In genomic region chr18:48410095-48410920, GRCh38 we compare ENCODE assay signal across 8 cellular contexts. TPM values are rescaled to one million over a fixed set of nuclear protein-coding genes. Genes with fewer than 3 reads are reported as not detected.
A peak's percentile ranks its signal among the peaks of the same experiment; 100 is the strongest.
DNase-seq lines count a peak whose midpoint lies in the region; ATAC-seq and TF ChIP-seq lines count a peak whose summit lies in the region.

No MANE protein-coding gene starts in this region.

- no peak for TF ChIP-seq CTCF in endothelial cell (IDR thresholded peaks at IDR 0.05; ENCODE audit: unreplicated experiment)

- peak overlapping the region; percentile 3 to 71 (median 65); a peak in 21 of 22 replicates for H3K9ac ChIP-seq in BLaER1 treated with 17β-estradiol and CSF1 and Interleukin-3, amounts not matched to agents 10 nM and 100 nM

- H3K4me3 ChIP-seq in BLaER1 treated with 17β-estradiol and CSF1 and Interleukin-3, amounts not matched to agents 10 nM and 100 nM: peak overlapping the region; percentile 68 to 83 (median 72)
- H3K4me3 ChIP-seq in mesodermal cell (ENCODE audit: extremely low read depth, insufficient read depth, low read length, poor library complexity, severe bottlenecking): peak overlapping the region; percentile 58

- peaks cover 0 to 42% (median 27%) of the 10 kb centered on the region in 11 experiments; a peak in 15 of 22 replicates for H4K20me1 ChIP-seq in BLaER1 treated with 17β-estradiol and CSF1 and Interleukin-3, amounts not matched to agents 10 nM and 100 nM

- H3K27me3 Mint-ChIP-seq in endothelial cell (ENCODE audit: unreplicated experiment): peaks cover 31% of the 10 kb centered on the region

- H3K27ac Mint-ChIP-seq in endothelial cell (ENCODE audit: unreplicated experiment): no peak overlapping the region

- H3K4me3 Mint-ChIP-seq in endothelial cell (ENCODE audit: unreplicated experiment): peak overlapping the region; percentile 80

- DNase-seq in NCI-H748 treated with DMSO at 0.1 percent for 48 hours (lab: John Stamatoyannopoulos, UW): peak; percentile 65
- DNase-seq in activated CD8-positive, alpha-beta memory T cell treated with anti-CD3 and anti-CD28 coated beads, Interleukin-2, amount 50 U/mL, for 24 hours (ENCODE audit: extremely low read depth): peak; percentile 37
- peak; percentile 95 for DNase-seq in endothelial cell (ENCODE audit: low spot score)
- peak; percentile 33 for DNase-seq in stimulated activated CD8-positive, alpha-beta memory T cell treated with anti-CD3 and anti-CD28 coated beads, Interleukin-12 subunit alpha, Interleukin-12 subunit beta, amount 100 ng/mL, for 1 hour (ENCODE audit: low read depth)

- no peaks in the 10 kb centered on the region for H3K36me3 ChIP-seq in BLaER1 treated with 17β-estradiol and CSF1 and Interleukin-3, amounts not matched to agents 10 nM and 100 nM
- no peaks in the 10 kb centered on the region for H3K36me3 ChIP-seq in mesodermal cell (ENCODE audit: control insufficient read depth, insufficient read depth, low read length)

- H3K9me3 ChIP-seq in BLaER1 treated with 17β-estradiol and CSF1 and Interleukin-3, amounts not matched to agents 10 nM and 100 nM (replicated peaks in 1 of 11): peaks cover 0 to 10% (median 0%) of the 10 kb centered on the region in 11 experiments; a peak in 3 of 22 replicates
- H3K9me3 ChIP-seq in mesodermal cell (ENCODE audit: control insufficient read depth, low read length): no peaks in the 10 kb centered on the region

- H3K4me2 ChIP-seq in BLaER1 treated with 17β-estradiol and CSF1 and Interleukin-3, amounts not matched to agents 10 nM and 100 nM: peak overlapping the region; percentile 97 to 100 (median 100)

- peaks cover 9 to 38% (median 14%) of the 10 kb centered on the region in 10 experiments; a peak in 18 of 20 replicates for H3K4me1 ChIP-seq in BLaER1 treated with 17β-estradiol and CSF1 and Interleukin-3, amounts not matched to agents 10 nM and 100 nM
- H3K4me1 ChIP-seq in mesodermal cell (ENCODE audit: control insufficient read depth, insufficient read depth, low read length, poor library complexity, severe bottlenecking): peaks cover 22% of the 10 kb centered on the region

- WGBS in mesodermal cell (ENCODE audit: insufficient coverage in 2 of 2), 2 experiments: 1% methylated on average over 55 to 68 of the region's 77 CpGs

- peaks cover 63 to 72% (median 72%) of the 10 kb centered on the region in 11 experiments for H3K27me3 ChIP-seq in BLaER1 treated with 17β-estradiol and CSF1 and Interleukin-3, amounts not matched to agents 10 nM and 100 nM

- H3K4me1 Mint-ChIP-seq in endothelial cell (ENCODE audit: unreplicated experiment): peaks cover 7% of the 10 kb centered on the region

- ATAC-seq in GM19438 (IDR thresholded peaks at IDR 0.05; ENCODE audit: low read depth, unreplicated experiment) (peak; percentile 91), HG03520 (IDR thresholded peaks at IDR 0.05; ENCODE audit: unreplicated experiment) (peak; percentile 91)

- H3K36me3 Mint-ChIP-seq in endothelial cell (ENCODE audit: low read depth, unreplicated experiment): no peaks in the 10 kb centered on the region

- no peak overlapping the region for H3K27ac ChIP-seq in BLaER1 treated with 17β-estradiol and CSF1 and Interleukin-3, amounts not matched to agents 10 nM and 100 nM
- H3K27ac ChIP-seq in mesodermal cell (ENCODE audit: low read depth, low read length, severe bottlenecking): no peak overlapping the region

- no peaks in the 10 kb centered on the region for H3K9me3 Mint-ChIP-seq in endothelial cell (ENCODE audit: unreplicated experiment)

RNA-seq across cellular contexts. Expression of gene ZBTB7C, which starts 1.1 kb away (rescaled TPM):
- total RNA-seq in endothelial cell (ENCODE audit: unreplicated experiment): 0.67 TPM
- 0.04 TPM for polyA plus RNA-seq in mesodermal cell (2013, experiment 1 of 2)
- polyA plus RNA-seq in mesodermal cell (2013, experiment 2 of 2): 0.86 TPM

Comparison
In these comparisons a context has a peak if more than half of its experiments do, and no peak if none do; other contexts are left out.
1. DNase-seq: peak in every context shown above with its lines; median percentile 95 in endothelial cell; 65 in NCI-H748 treated with DMSO at 0.1 percent for 48 hours; 37 in activated CD8-positive, alpha-beta memory T cell treated with anti-CD3 and anti-CD28 coated beads, Interleukin-2, amount 50 U/mL, for 24 hours; 33 in stimulated activated CD8-positive, alpha-beta memory T cell treated with anti-CD3 and anti-CD28 coated beads, Interleukin-12 subunit alpha, Interleukin-12 subunit beta, amount 100 ng/mL, for 1 hour.